Comparison of ENCODE assay signal across 30 cellular contexts in genomic region chr12:71029302-71029701, GRCh38.
"Had no signal": no experiment of that assay in that cellular context is flagged by ENCODE, and none has a peak within 500 bp of the region (broad histone marks: within the 10 kb centered on the region; RNA-seq: fewer than 3 reads in every experiment).

No MANE protein-coding gene starts in this region.

- ATAC-seq: activated CD4-positive, alpha-beta T cell treated with anti-CD3 and anti-CD28 coated beads for 36 hours; activated CD4-positive, CD25-positive, alpha-beta regulatory T cell treated with anti-CD3 and anti-CD28 coated beads, Interleukin-2, amount 50 U/mL, for 24 hours; activated CD8-positive, alpha-beta T cell treated with anti-CD3 and anti-CD28 coated beads, Interleukin-2, amount 10 ng/mL, durations not matched to agents 7 days and 5 days; activated naive CD8-positive, alpha-beta T cell treated with anti-CD3 and anti-CD28 coated beads, Interleukin-2, amount 50 U/mL, for 24 hours; PC-3; WTC11 had no signal

- DNase-seq: activated CD4-positive, alpha-beta T cell treated with anti-CD3 and anti-CD28 coated beads for 36 hours; activated CD4-positive, alpha-beta T cell treated with anti-CD3 and anti-CD28 coated beads, Interleukin-2, amount 10 ng/mL, durations not matched to agents 7 days and 5 days; activated CD4-positive, alpha-beta T cell treated with anti-CD3 and anti-CD28 coated beads, Interleukin-2, amount 50 U/mL, for 48 hours; activated CD8-positive, alpha-beta T cell treated with anti-CD3 and anti-CD28 coated beads, Interleukin-2, amount 10 ng/mL, durations not matched to agents 7 days and 5 days; activated effector memory CD4-positive, alpha-beta T cell treated with Interleukin-2 at 50 U/mL for 16 hours; activated naive CD4-positive, alpha-beta T cell treated with anti-CD3 and anti-CD28 coated beads, Interleukin-2, amount 10 ng/mL, durations not matched to agents 7 days and 5 days; activated naive CD8-positive, alpha-beta T cell treated with anti-CD3 and anti-CD28 coated beads, Interleukin-2, amount 50 U/mL, for 24 hours; activated T-cell treated with anti-CD3 and anti-CD28 coated beads, Interleukin-2, amount 50 U/mL, for 24 hours; anterior cingulate cortex; central memory CD4-positive, alpha-beta T cell; NCI-H1092 treated with DMSO at 0.1 percent for 48 hours; NCI-H1417 treated with DMSO at 0.1 percent for 48 hours; NCI-H187 treated with DMSO at 0.1 percent for 48 hours; NCI-H2081; NCI-H2171; NCI-H524; NCI-H69; NK-92 treated with Interleukin-12 subunit alpha and Interleukin-12 subunit beta, amount 100 ng/mL, for 24 hours; PC-3; Peyer's patch; RPMI8226; SHP77 treated with DMSO at 0.1 percent for 48 hours; SK-N-SH had no signal

- H3K4me2 ChIP-seq: SK-N-SH had no signal

- H3K27me3 Mint-ChIP-seq: activated CD4-positive, alpha-beta T cell treated with anti-CD3 and anti-CD28 coated beads for 36 hours; activated CD4-positive, alpha-beta T cell treated with anti-CD3 and anti-CD28 coated beads, Interleukin-2, amount 10 ng/mL, durations not matched to agents 7 days and 5 days; activated naive CD4-positive, alpha-beta T cell treated with anti-CD3 and anti-CD28 coated beads, Interleukin-2, amount 10 ng/mL, durations not matched to agents 7 days and 5 days; activated naive CD8-positive, alpha-beta T cell; activated naive CD8-positive, alpha-beta T cell treated with anti-CD3 and anti-CD28 coated beads, Interleukin-2, amount 50 U/mL, for 24 hours; activated T-cell treated with anti-CD3 and anti-CD28 coated beads, Interleukin-2, amount 50 U/mL, for 24 hours; brain had no signal

- H3K4me1 ChIP-seq: Peyer's patch, SJSA1 had no signal

- H3K27ac Mint-ChIP-seq: activated CD4-positive, alpha-beta T cell treated with anti-CD3 and anti-CD28 coated beads for 36 hours; activated CD4-positive, alpha-beta T cell treated with anti-CD3 and anti-CD28 coated beads, Interleukin-2, amount 10 ng/mL, durations not matched to agents 7 days and 5 days; activated CD8-positive, alpha-beta T cell treated with anti-CD3 and anti-CD28 coated beads, Interleukin-2, amount 10 ng/mL, durations not matched to agents 7 days and 5 days; activated naive CD4-positive, alpha-beta T cell treated with anti-CD3 and anti-CD28 coated beads, Interleukin-2, amount 10 ng/mL, durations not matched to agents 7 days and 5 days; activated naive CD8-positive, alpha-beta T cell; activated naive CD8-positive, alpha-beta T cell treated with anti-CD3 and anti-CD28 coated beads, Interleukin-2, amount 50 U/mL, for 24 hours; activated T-cell treated with anti-CD3 and anti-CD28 coated beads, Interleukin-2, amount 50 U/mL, for 24 hours; brain; T-helper 1 cell treated with Interleukin-12 subunit alpha and Interleukin-12 subunit beta and Interleukin-4 antibody, amounts not matched to agents 30 μg/mL and 1 μg/mL, for 36 hours; T-helper 2 cell treated with Interferon-gamma antibody and Interleukin-4, amounts not matched to agents 5 μg/mL and 100 μg/mL, for 36 hours; WTC11 had no signal

- H3K4me1 Mint-ChIP-seq: activated CD4-positive, alpha-beta T cell treated with anti-CD3 and anti-CD28 coated beads for 36 hours; activated CD4-positive, alpha-beta T cell treated with anti-CD3 and anti-CD28 coated beads, Interleukin-2, amount 10 ng/mL, durations not matched to agents 7 days and 5 days; activated naive CD4-positive, alpha-beta T cell treated with anti-CD3 and anti-CD28 coated beads, Interleukin-2, amount 10 ng/mL, durations not matched to agents 7 days and 5 days; activated naive CD8-positive, alpha-beta T cell treated with anti-CD3 and anti-CD28 coated beads, Interleukin-2, amount 50 U/mL, for 24 hours; brain had no signal

- H3K4me3 Mint-ChIP-seq: activated CD4-positive, alpha-beta T cell treated with anti-CD3 and anti-CD28 coated beads for 36 hours; activated CD4-positive, alpha-beta T cell treated with anti-CD3 and anti-CD28 coated beads, Interleukin-2, amount 10 ng/mL, durations not matched to agents 7 days and 5 days; activated CD8-positive, alpha-beta T cell treated with anti-CD3 and anti-CD28 coated beads, Interleukin-2, amount 10 ng/mL, durations not matched to agents 7 days and 5 days; activated naive CD4-positive, alpha-beta T cell treated with anti-CD3 and anti-CD28 coated beads, Interleukin-2, amount 10 ng/mL, durations not matched to agents 7 days and 5 days; activated naive CD8-positive, alpha-beta T cell; activated naive CD8-positive, alpha-beta T cell treated with anti-CD3 and anti-CD28 coated beads, Interleukin-2, amount 50 U/mL, for 24 hours; activated T-cell treated with anti-CD3 and anti-CD28 coated beads, Interleukin-2, amount 50 U/mL, for 24 hours; brain; T-helper 1 cell treated with Interleukin-12 subunit alpha and Interleukin-12 subunit beta and Interleukin-4 antibody, amounts not matched to agents 30 μg/mL and 1 μg/mL, for 36 hours; T-helper 2 cell treated with Interferon-gamma antibody and Interleukin-4, amounts not matched to agents 5 μg/mL and 100 μg/mL, for 36 hours; WTC11 had no signal

- H3K36me3 Mint-ChIP-seq: activated naive CD4-positive, alpha-beta T cell treated with anti-CD3 and anti-CD28 coated beads, Interleukin-2, amount 10 ng/mL, durations not matched to agents 7 days and 5 days; activated naive CD8-positive, alpha-beta T cell; brain; WTC11 had no signal

- H3K9me3 Mint-ChIP-seq: activated CD4-positive, alpha-beta T cell treated with anti-CD3 and anti-CD28 coated beads, Interleukin-2, amount 10 ng/mL, durations not matched to agents 7 days and 5 days; activated naive CD4-positive, alpha-beta T cell treated with anti-CD3 and anti-CD28 coated beads, Interleukin-2, amount 10 ng/mL, durations not matched to agents 7 days and 5 days; activated naive CD8-positive, alpha-beta T cell treated with anti-CD3 and anti-CD28 coated beads, Interleukin-2, amount 50 U/mL, for 24 hours; activated T-cell treated with anti-CD3 and anti-CD28 coated beads, Interleukin-2, amount 50 U/mL, for 24 hours; brain; T-helper 1 cell treated with Interleukin-12 subunit alpha and Interleukin-12 subunit beta and Interleukin-4 antibody, amounts not matched to agents 30 μg/mL and 1 μg/mL, for 36 hours; T-helper 2 cell treated with Interferon-gamma antibody and Interleukin-4, amounts not matched to agents 5 μg/mL and 100 μg/mL, for 36 hours; WTC11 had no signal

- H3K27ac ChIP-seq: Peyer's patch, SJSA1 had no signal

- H3K9me2 ChIP-seq: SK-N-SH had no signal

- H3K36me3 ChIP-seq: Peyer's patch, SJSA1 had no signal

- H3K4me3 ChIP-seq: Peyer's patch, SJSA1 had no signal

- H3K27me3 ChIP-seq: Peyer's patch, SJSA1 had no signal
